In genomic region chr19:18440421-18440877, GRCh38 we compare ENCODE assay signal across 9 cellular contexts. TPM values are rescaled to one million over a fixed set of nuclear protein-coding genes. Genes with fewer than 3 reads are reported as not detected.
DNase-seq lines count a peak whose midpoint lies in the region; ATAC-seq and TF ChIP-seq lines count a peak whose summit lies in the region.
"Had no signal": no experiment of that assay in that cellular context is flagged by ENCODE, and none has a peak within 500 bp of the region (broad histone marks: within the 10 kb centered on the region; RNA-seq: fewer than 3 reads in every experiment).

No MANE protein-coding gene starts in this region.

- H3K9me3 ChIP-seq in Loucy (ENCODE audit: insufficient read depth, low read depth, low read length), result no peaks in the 10 kb centered on the region
- no peaks in the 10 kb centered on the region for H3K9me3 ChIP-seq in vagina

- TF ChIP-seq CTCF in Loucy (conservative IDR thresholded peaks at IDR 0.05; ENCODE audit: low read length) (peak; percentile 68), nephron progenitor cell (IDR thresholded peaks at IDR 0.05) (no peak), vagina (IDR thresholded peaks at IDR 0.05) (no peak)

- no peaks in the 10 kb centered on the region for H3K9me2 ChIP-seq in Loucy (replicated peaks; ENCODE audit: low read depth, low read length)

- no peak overlapping the region for H3K9ac ChIP-seq in Loucy (ENCODE audit: low read depth, low read length, poor library complexity, severe bottlenecking)

- peaks cover 5 to 6% of the 10 kb centered on the region in 2 donors for H3K9me3 Mint-ChIP-seq in activated naive CD4-positive, alpha-beta T cell treated with anti-CD3 and anti-CD28 coated beads, Interleukin-2, amount 50 U/mL, for 72 hours
- H3K9me3 Mint-ChIP-seq in nephron progenitor cell, result no peaks in the 10 kb centered on the region

- no peaks in the 10 kb centered on the region for H3K27me3 ChIP-seq in Loucy (ENCODE audit: insufficient read depth, low read length, poor library complexity, severe bottlenecking)
- H3K27me3 ChIP-seq in vagina, result no peaks in the 10 kb centered on the region

- ATAC-seq in activated naive CD4-positive, alpha-beta T cell treated with anti-CD3 and anti-CD28 coated beads, Interleukin-2, amount 50 U/mL, for 72 hours, result peak; percentile 19 to 34
- no peak for ATAC-seq in GM18858 (IDR thresholded peaks at IDR 0.05; ENCODE audit: unreplicated experiment)
- ATAC-seq: sciatic nerve had no signal

- no peaks in the 10 kb centered on the region for H4K20me1 ChIP-seq in Loucy (ENCODE audit: insufficient read depth, low read length, poor library complexity, severe bottlenecking)

- H3K4me1 ChIP-seq in Loucy (ENCODE audit: insufficient read depth, low read length, poor library complexity, severe bottlenecking) (peaks cover 7% of the 10 kb centered on the region), vagina (peaks cover 36% of the 10 kb centered on the region)

- no peak overlapping the region for H3K4me2 ChIP-seq in Loucy (ENCODE audit: low read depth, low read length, poor library complexity, severe bottlenecking)

- peak overlapping the region in 1 of 2 donors; percentile 51 for H3K27ac Mint-ChIP-seq in activated naive CD4-positive, alpha-beta T cell treated with anti-CD3 and anti-CD28 coated beads, Interleukin-2, amount 50 U/mL, for 72 hours
- H3K27ac Mint-ChIP-seq in nephron progenitor cell, result peak overlapping the region; percentile 69

- H3F3A ChIP-seq in Loucy (ENCODE audit: low read depth), result peaks cover 8% of the 10 kb centered on the region; the same call in 1 of the 2 replicates

- H2AFZ ChIP-seq in Loucy (ENCODE audit: low read length), result no peak overlapping the region

- no peak overlapping the region for H3K4me3 Mint-ChIP-seq in nephron progenitor cell

- peaks cover 55% of the 10 kb centered on the region for H3K4me1 Mint-ChIP-seq in nephron progenitor cell

- intact Hi-C loops in vagina (cut with DNase I), result loop anchor here (10.0 kb wide), 1 partner anchor 234 kb away; no protein-coding TSS in a partner anchor

- peaks cover 0 to 10% of the 10 kb centered on the region in 2 donors for H3K36me3 Mint-ChIP-seq in activated naive CD4-positive, alpha-beta T cell treated with anti-CD3 and anti-CD28 coated beads, Interleukin-2, amount 50 U/mL, for 72 hours
- H3K36me3 Mint-ChIP-seq in nephron progenitor cell (ENCODE audit: low read depth), result peaks cover 13% of the 10 kb centered on the region

- no peak overlapping the region for H3K27ac ChIP-seq in vagina

- DNase-seq in DMS53 (lab: John Stamatoyannopoulos, UW) (peak; percentile 57), DMS53 treated with DMSO at 0.1 percent for 48 hours (lab: John Stamatoyannopoulos, UW; ENCODE audit: unreplicated experiment) (no peak), nephron progenitor cell (no peak), vagina (ENCODE audit: extremely low spot score in 2 of 2) (no peak), NCI-H2171 treated with DMSO at 0.1 percent for 48 hours (lab: John Stamatoyannopoulos, UW) (no peak)
- peak in 1 of 2 donors; percentile 56 for DNase-seq in activated naive CD4-positive, alpha-beta T cell treated with anti-CD3 and anti-CD28 coated beads, Interleukin-2, amount 50 U/mL, for 72 hours (ENCODE audit: low spot score in 2 of 2)

- H3K4me3 ChIP-seq in Loucy (ENCODE audit: low read length, poor library complexity, severe bottlenecking) (no peak overlapping the region), vagina (no peak overlapping the region)

- no peaks in the 10 kb centered on the region for H3K79me2 ChIP-seq in Loucy (ENCODE audit: insufficient read depth, low read length)

- H3K27me3 Mint-ChIP-seq in nephron progenitor cell (ENCODE audit: low read depth, poor library complexity), result peaks cover 4% of the 10 kb centered on the region

- no peak for TF ChIP-seq POLR2A in vagina (IDR thresholded peaks at IDR 0.05)

- H3K36me3 ChIP-seq in Loucy (ENCODE audit: insufficient read depth, low read length) (peaks cover 14% of the 10 kb centered on the region; the same call in 1 of the 2 replicates), vagina (peaks cover 0 to 15% of the 10 kb centered on the region in 2 donors)

RNA-seq across cellular contexts. Expression of gene ISYNA1, which starts 2.5 kb away (rescaled TPM):
- total RNA-seq in activated naive CD4-positive, alpha-beta T cell treated with anti-CD3 and anti-CD28 coated beads, Interleukin-2, amount 50 U/mL, for 72 hours, result 10 to 100 TPM; 19.7 to 30.8 TPM
- 57.5 TPM for total RNA-seq in vagina

RNA-seq across cellular contexts. Expression of gene SSBP4, which starts 21.3 kb away (rescaled TPM):
- total RNA-seq in activated naive CD4-positive, alpha-beta T cell treated with anti-CD3 and anti-CD28 coated beads, Interleukin-2, amount 50 U/mL, for 72 hours, result 100 to 1,000 TPM in 1 of 2 donors, 10 to 100 TPM in 1; 31.7 to 102 TPM
- 72.7 TPM for total RNA-seq in vagina

RNA-seq across cellular contexts. Expression of gene LRRC25, which starts 43.0 kb away (rescaled TPM):
- not detected for total RNA-seq in activated naive CD4-positive, alpha-beta T cell treated with anti-CD3 and anti-CD28 coated beads, Interleukin-2, amount 50 U/mL, for 72 hours
- 3.9 TPM for total RNA-seq in vagina

RNA-seq across cellular contexts. Expression of gene GDF15, which starts 54.5 kb away (rescaled TPM):
- total RNA-seq in activated naive CD4-positive, alpha-beta T cell treated with anti-CD3 and anti-CD28 coated beads, Interleukin-2, amount 50 U/mL, for 72 hours, result 1 to 10 TPM in 1 of 2 donors, under 1 TPM in 1; 0.29 to 1.4 TPM
- total RNA-seq in vagina, result 25.5 TPM
